Comparison of ENCODE assay signal across 1 cellular context in genomic region chr5:93891491-93892480, GRCh38.
TF ChIP-seq lines count a peak whose summit lies in the region.

No MANE protein-coding gene starts in this region.

TF ChIP-seq in SK-N-SH treated with all-trans-retinoic acid at 6 μM for 48 hours, 23 proteins besides CTCF, POLR2A, EP300 and RAD21 (continued from another document):
- TF ChIP-seq, protein P1, sequence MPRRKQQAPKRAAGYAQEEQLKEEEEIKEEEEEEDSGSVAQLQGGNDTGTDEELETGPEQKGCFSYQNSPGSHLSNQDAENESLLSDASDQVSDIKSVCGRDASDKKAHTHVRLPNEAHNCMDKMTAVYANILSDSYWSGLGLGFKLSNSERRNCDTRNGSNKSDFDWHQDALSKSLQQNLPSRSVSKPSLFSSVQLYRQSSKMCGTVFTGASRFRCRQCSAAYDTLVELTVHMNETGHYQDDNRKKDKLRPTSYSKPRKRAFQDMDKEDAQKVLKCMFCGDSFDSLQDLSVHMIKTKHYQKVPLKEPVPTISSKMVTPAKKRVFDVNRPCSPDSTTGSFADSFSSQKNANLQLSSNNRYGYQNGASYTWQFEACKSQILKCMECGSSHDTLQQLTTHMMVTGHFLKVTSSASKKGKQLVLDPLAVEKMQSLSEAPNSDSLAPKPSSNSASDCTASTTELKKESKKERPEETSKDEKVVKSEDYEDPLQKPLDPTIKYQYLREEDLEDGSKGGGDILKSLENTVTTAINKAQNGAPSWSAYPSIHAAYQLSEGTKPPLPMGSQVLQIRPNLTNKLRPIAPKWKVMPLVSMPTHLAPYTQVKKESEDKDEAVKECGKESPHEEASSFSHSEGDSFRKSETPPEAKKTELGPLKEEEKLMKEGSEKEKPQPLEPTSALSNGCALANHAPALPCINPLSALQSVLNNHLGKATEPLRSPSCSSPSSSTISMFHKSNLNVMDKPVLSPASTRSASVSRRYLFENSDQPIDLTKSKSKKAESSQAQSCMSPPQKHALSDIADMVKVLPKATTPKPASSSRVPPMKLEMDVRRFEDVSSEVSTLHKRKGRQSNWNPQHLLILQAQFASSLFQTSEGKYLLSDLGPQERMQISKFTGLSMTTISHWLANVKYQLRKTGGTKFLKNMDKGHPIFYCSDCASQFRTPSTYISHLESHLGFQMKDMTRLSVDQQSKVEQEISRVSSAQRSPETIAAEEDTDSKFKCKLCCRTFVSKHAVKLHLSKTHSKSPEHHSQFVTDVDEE (CRISPR knock-in tag; IDR thresholded peaks at IDR 0.05) = no peak
- TF ChIP-seq RARB (CRISPR knock-in tag; IDR thresholded peaks at IDR 0.05) = no peak
- no peak for TF ChIP-seq ARNTL (CRISPR knock-in tag; IDR thresholded peaks at IDR 0.05; ENCODE audit: borderline replicate concordance, low read depth)
- no peak for TF ChIP-seq ISL1 (CRISPR knock-in tag; IDR thresholded peaks at IDR 0.05)
- TF ChIP-seq, protein P2, sequence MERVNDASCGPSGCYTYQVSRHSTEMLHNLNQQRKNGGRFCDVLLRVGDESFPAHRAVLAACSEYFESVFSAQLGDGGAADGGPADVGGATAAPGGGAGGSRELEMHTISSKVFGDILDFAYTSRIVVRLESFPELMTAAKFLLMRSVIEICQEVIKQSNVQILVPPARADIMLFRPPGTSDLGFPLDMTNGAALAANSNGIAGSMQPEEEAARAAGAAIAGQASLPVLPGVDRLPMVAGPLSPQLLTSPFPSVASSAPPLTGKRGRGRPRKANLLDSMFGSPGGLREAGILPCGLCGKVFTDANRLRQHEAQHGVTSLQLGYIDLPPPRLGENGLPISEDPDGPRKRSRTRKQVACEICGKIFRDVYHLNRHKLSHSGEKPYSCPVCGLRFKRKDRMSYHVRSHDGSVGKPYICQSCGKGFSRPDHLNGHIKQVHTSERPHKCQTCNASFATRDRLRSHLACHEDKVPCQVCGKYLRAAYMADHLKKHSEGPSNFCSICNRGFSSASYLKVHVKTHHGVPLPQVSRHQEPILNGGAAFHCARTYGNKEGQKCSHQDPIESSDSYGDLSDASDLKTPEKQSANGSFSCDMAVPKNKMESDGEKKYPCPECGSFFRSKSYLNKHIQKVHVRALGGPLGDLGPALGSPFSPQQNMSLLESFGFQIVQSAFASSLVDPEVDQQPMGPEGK (CRISPR knock-in tag; IDR thresholded peaks at IDR 0.05; ENCODE audit: borderline replicate concordance) = no peak
- TF ChIP-seq ESRRG (CRISPR knock-in tag; IDR thresholded peaks at IDR 0.05) = no peak
- no peak for TF ChIP-seq PPARA (CRISPR knock-in tag; IDR thresholded peaks at IDR 0.05; ENCODE audit: borderline replicate concordance)
- TF ChIP-seq CREB5 (CRISPR knock-in tag; IDR thresholded peaks at IDR 0.05; ENCODE audit: low read depth) = no peak
- no peak for TF ChIP-seq ZNF565 (CRISPR knock-in tag; conservative IDR thresholded peaks at IDR 0.05; ENCODE audit: low read depth)
